Comparison of ENCODE assay signal across 2 cellular contexts in genomic region chr10:128095753-128096469, GRCh38.
TF ChIP-seq lines count a peak whose summit lies in the region.

No MANE protein-coding gene starts in this region.

TF ChIP-seq in GM23338, 12 proteins besides CTCF, POLR2A, EP300 and RAD21 (continued from another document):
- TF ChIP-seq JUNB (IDR thresholded peaks at IDR 0.05; ENCODE audit: unreplicated experiment): no peak
- TF ChIP-seq POLR2AphosphoS5 (IDR thresholded peaks at IDR 0.05; ENCODE audit: low read depth): no peak
- no peak for TF ChIP-seq ZNF114 (CRISPR knock-in tag; IDR thresholded peaks at IDR 0.05)
- no peak for TF ChIP-seq EZH2phosphoT487 (IDR thresholded peaks at IDR 0.05; ENCODE audit: unreplicated experiment)
- TF ChIP-seq ETS1 (IDR thresholded peaks at IDR 0.05): no peak
- TF ChIP-seq ZNF462 (CRISPR knock-in tag; IDR thresholded peaks at IDR 0.05): no peak

TF ChIP-seq in SK-N-SH treated with all-trans-retinoic acid at 6 μM for 48 hours, 23 proteins besides CTCF, POLR2A, EP300 and RAD21 (continued from another document):
- TF ChIP-seq TSHZ2 (CRISPR knock-in tag; IDR thresholded peaks at IDR 0.05): no peak
- TF ChIP-seq CREB5 (CRISPR knock-in tag; IDR thresholded peaks at IDR 0.05; ENCODE audit: low read depth): no peak
- no peak for TF ChIP-seq ZC3H10 (CRISPR knock-in tag; IDR thresholded peaks at IDR 0.05)
- TF ChIP-seq ZFP30 (CRISPR knock-in tag; IDR thresholded peaks at IDR 0.05): no peak
- no peak for TF ChIP-seq TOX (CRISPR knock-in tag; IDR thresholded peaks at IDR 0.05; ENCODE audit: borderline replicate concordance)
- TF ChIP-seq ARNTL (CRISPR knock-in tag; IDR thresholded peaks at IDR 0.05; ENCODE audit: borderline replicate concordance, low read depth): no peak
- no peak for TF ChIP-seq PPARA (CRISPR knock-in tag; IDR thresholded peaks at IDR 0.05; ENCODE audit: borderline replicate concordance)
- no peak for TF ChIP-seq OSR1 (CRISPR knock-in tag; IDR thresholded peaks at IDR 0.05)
- no peak for TF ChIP-seq SNAI2 (CRISPR knock-in tag; IDR thresholded peaks at IDR 0.05)
- TF ChIP-seq RARB (CRISPR knock-in tag; IDR thresholded peaks at IDR 0.05): no peak
